Comparison of ENCODE assay signal across 13 cellular contexts in genomic region chr6:72952808-72953630, GRCh38.
DNase-seq lines count a peak whose midpoint lies in the region; ATAC-seq, FAIRE-seq and TF ChIP-seq lines count a peak whose summit lies in the region.
"Had no signal": no experiment of that assay in that cellular context is flagged by ENCODE, and none has a peak within 500 bp of the region (broad histone marks: within the 10 kb centered on the region; RNA-seq: fewer than 3 reads in every experiment).

No MANE protein-coding gene starts in this region.

- no peaks in the 10 kb centered on the region for H3K27me3 Mint-ChIP-seq in glutamatergic neuron (ENCODE audit: unreplicated experiment)
- H3K27me3 Mint-ChIP-seq: activated naive CD8-positive, alpha-beta T cell treated with anti-CD3 and anti-CD28 coated beads for 36 hours had no signal

- no peak overlapping the region for H3K27ac Mint-ChIP-seq in glutamatergic neuron (ENCODE audit: unreplicated experiment)
- H3K27ac Mint-ChIP-seq: activated naive CD8-positive, alpha-beta T cell treated with anti-CD3 and anti-CD28 coated beads for 36 hours had no signal

- intact Hi-C loops in heart left ventricle (cut with DNase I): no loop called here
- intact Hi-C loops in kidney (cut with DNase I): no loop called here

- FAIRE-seq in kidney (lab: Jason Lieb, UNC): peak; percentile 3

- H3K36me3 Mint-ChIP-seq in glutamatergic neuron (ENCODE audit: unreplicated experiment): no peaks in the 10 kb centered on the region

- H3K27me3 ChIP-seq in cardiac muscle cell (no peaks in the 10 kb centered on the region), heart left ventricle (no peaks in the 10 kb centered on the region)
- H3K27me3 ChIP-seq: right atrium auricular region, suprapubic skin had no signal

- H3K9me3 ChIP-seq in cardiac muscle cell (ENCODE audit: low read depth): no peaks in the 10 kb centered on the region
- H3K9me3 ChIP-seq in heart left ventricle: no peaks in the 10 kb centered on the region
- H3K9me3 ChIP-seq in kidney (ENCODE audit: control insufficient read depth in 1 of 2, low read length in 2 of 2): no peaks in the 10 kb centered on the region
- H3K9me3 ChIP-seq: right atrium auricular region, suprapubic skin had no signal

- no peaks in the 10 kb centered on the region for H3K4me1 Mint-ChIP-seq in glutamatergic neuron (ENCODE audit: low read depth, unreplicated experiment)

- WGBS in heart left ventricle, 4 donors: 61 to 70% (median 69%) methylated on average over 2 of the region's 2 CpGs

- H3K27ac ChIP-seq in cardiac muscle cell (peak overlapping the region; percentile 80), heart left ventricle (no peak overlapping the region), kidney (ENCODE audit: low read depth in 2 of 2, low read length in 2 of 2) (peak overlapping the region; percentile 7 to 26)
- H3K27ac ChIP-seq: right atrium auricular region, suprapubic skin had no signal

- no peak overlapping the region for H3K9ac ChIP-seq in kidney (ENCODE audit: low read length in 2 of 2)

- no peak overlapping the region for H3K4me3 ChIP-seq in cardiac muscle cell
- no peak overlapping the region for H3K4me3 ChIP-seq in heart left ventricle
- H3K4me3 ChIP-seq in kidney (ENCODE audit: low read length in 2 of 2): peak overlapping the region; percentile 3 to 33
- H3K4me3 ChIP-seq: right atrium auricular region, suprapubic skin had no signal

- no peak for TF ChIP-seq POLR2A in heart left ventricle (IDR thresholded peaks at IDR 0.05)

- DNase-seq in cardiac muscle cell (ENCODE audit: low read depth in 1 of 2, low spot score in 1 of 2): peak in 1 of 2 donors; percentile 44
- DNase-seq in heart left ventricle: no peak
- DNase-seq in amniotic epithelial cell (ENCODE audit: low read depth): peak; percentile 67
- DNase-seq in kidney: no peak
- DNase-seq in AG20443 (ENCODE audit: low spot score): no peak
- no peak for DNase-seq in glutamatergic neuron
- no peak for DNase-seq in pons (ENCODE audit: low spot score)
- DNase-seq in UCSD-AML1 (lab: John Stamatoyannopoulos, UW; ENCODE audit: unreplicated experiment): no peak
- DNase-seq: activated CD8-positive, alpha-beta memory T cell treated with anti-CD3 and anti-CD28 coated beads for 24 hours; activated naive CD8-positive, alpha-beta T cell treated with anti-CD3 and anti-CD28 coated beads for 36 hours; T-helper 9 cell had no signal

- peaks cover 29% of the 10 kb centered on the region for H3K4me1 ChIP-seq in cardiac muscle cell (ENCODE audit: low read depth)
- peaks cover 0 to 4% (median 0%) of the 10 kb centered on the region in 12 donors for H3K4me1 ChIP-seq in heart left ventricle
- H3K4me1 ChIP-seq in kidney (ENCODE audit: control insufficient read depth in 1 of 2, insufficient read depth in 1 of 2, low read depth in 1 of 2, low read length in 2 of 2): peaks cover 2 to 4% of the 10 kb centered on the region in 2 donors
- H3K4me1 ChIP-seq: right atrium auricular region had no signal

- H3K36me3 ChIP-seq in cardiac muscle cell (peaks cover 3% of the 10 kb centered on the region), heart left ventricle (no peaks in the 10 kb centered on the region), kidney (ENCODE audit: control insufficient read depth in 1 of 2, insufficient read depth in 2 of 2, low read length in 2 of 2) (no peaks in the 10 kb centered on the region)
- H3K36me3 ChIP-seq: right atrium auricular region, suprapubic skin had no signal

- no peak for ATAC-seq in heart left ventricle

- no peak overlapping the region for H3K4me3 Mint-ChIP-seq in glutamatergic neuron (ENCODE audit: unreplicated experiment)
- H3K4me3 Mint-ChIP-seq: activated naive CD8-positive, alpha-beta T cell treated with anti-CD3 and anti-CD28 coated beads for 36 hours had no signal

- no peaks in the 10 kb centered on the region for H3K9me3 Mint-ChIP-seq in glutamatergic neuron (ENCODE audit: unreplicated experiment)
- H3K9me3 Mint-ChIP-seq: activated naive CD8-positive, alpha-beta T cell treated with anti-CD3 and anti-CD28 coated beads for 36 hours had no signal

- TF ChIP-seq CTCF in cardiac muscle cell (IDR thresholded peaks at IDR 0.05; ENCODE audit: low read depth, low read length) (no peak), heart left ventricle (IDR thresholded peaks at IDR 0.05) (no peak), kidney (IDR thresholded peaks at IDR 0.05; ENCODE audit: borderline replicate concordance, extremely low read depth, insufficient read depth) (no peak), glutamatergic neuron (IDR thresholded peaks at IDR 0.05; ENCODE audit: partially characterized antibody, unreplicated experiment) (no peak)

Comparison
In these comparisons a context has a peak if more than half of its experiments do, and no peak if none do; other contexts are left out.
1. H3K27ac ChIP-seq: peak in cardiac muscle cell (single experiment) and kidney (2 of 2); none in heart left ventricle (0 of 12).
2. H3K4me3 ChIP-seq: peak in kidney (2 of 2); none in cardiac muscle cell (single experiment) and heart left ventricle (0 of 12).